11 cellular contexts compared by ENCODE assay signal in genomic region chrX:24777660-24778059, GRCh38.
DNase-seq lines count a peak whose midpoint lies in the region; ATAC-seq and TF ChIP-seq lines count a peak whose summit lies in the region.
"Had no signal": no experiment of that assay in that cellular context is flagged by ENCODE, and none has a peak within 500 bp of the region (broad histone marks: within the 10 kb centered on the region; RNA-seq: fewer than 3 reads in every experiment).

No MANE protein-coding gene starts in this region.

- H3K4me3 ChIP-seq in GM06990 (replicated peaks; ENCODE audit: low read depth, low read length), result no peak overlapping the region
- H3K4me3 ChIP-seq in Karpas-422 (ENCODE audit: low read length), result no peak overlapping the region

- ATAC-seq in GM19372 (IDR thresholded peaks at IDR 0.05; ENCODE audit: low read depth, unreplicated experiment) (peak; percentile 98), HG02885 (IDR thresholded peaks at IDR 0.05; ENCODE audit: poor library complexity, unreplicated experiment) (peak; percentile 99)
- ATAC-seq: left cardiac atrium had no signal

- no peak overlapping the region for H2AFZ ChIP-seq in Karpas-422 (ENCODE audit: low read length)

- H3K9ac ChIP-seq in Karpas-422 (ENCODE audit: low read length), result no peak overlapping the region

- no peaks in the 10 kb centered on the region for H4K20me1 ChIP-seq in Karpas-422 (ENCODE audit: insufficient read depth, low read depth, low read length)

- no peak for TF ChIP-seq CTCF in GM06990 (IDR thresholded peaks at IDR 0.05; ENCODE audit: insufficient read depth, low read length, poor library complexity, severe bottlenecking)

- H3K79me2 ChIP-seq in Karpas-422 (ENCODE audit: low read length), result peaks cover 11% of the 10 kb centered on the region

- no peaks in the 10 kb centered on the region for H3K36me3 ChIP-seq in GM06990 (ENCODE audit: control insufficient read depth, insufficient read depth, low read length)
- H3K36me3 ChIP-seq in Karpas-422 (ENCODE audit: insufficient read depth, low read length), result no peaks in the 10 kb centered on the region

- peaks cover 30% of the 10 kb centered on the region for H3K4me1 ChIP-seq in Karpas-422 (ENCODE audit: low read length)

- H3K9me3 ChIP-seq in Karpas-422 (ENCODE audit: low read length), result no peaks in the 10 kb centered on the region

- H3K4me2 ChIP-seq in Karpas-422 (ENCODE audit: low read depth, low read length, poor library complexity, severe bottlenecking), result peak overlapping the region; percentile 46

- H3K27me3 ChIP-seq in GM06990 (replicated peaks; ENCODE audit: control insufficient read depth, insufficient read depth, low read length) (no peaks in the 10 kb centered on the region), Karpas-422 (ENCODE audit: low read length) (no peaks in the 10 kb centered on the region)

- H3K9me2 ChIP-seq in Karpas-422 (replicated peaks; ENCODE audit: insufficient read depth, low read length), result no peaks in the 10 kb centered on the region

- H3K27ac ChIP-seq in Karpas-422 (ENCODE audit: low read length), result peak overlapping the region; percentile 67

- DNase-seq in GM06990 (ENCODE audit: extremely low read depth, insufficient read length), result peak; percentile 28
- DNase-seq in Karpas-422, result peak; percentile 74
- DNase-seq in kidney glomerular epithelial cell (lab: John Stamatoyannopoulos, UW), result no peak
- DNase-seq in SKM-1 (lab: John Stamatoyannopoulos, UW; ENCODE audit: unreplicated experiment), result no peak
- DNase-seq in NCI-H524 (lab: John Stamatoyannopoulos, UW), result no peak
- DNase-seq in stimulated activated CD4-positive, alpha-beta T cell treated with anti-CD3 and anti-CD28 coated beads, Interleukin-2, amount 100 ng/mL, for 24 hours, result no peak
- DNase-seq: aorta, left cardiac atrium, NCI-H1092 had no signal

Comparison
In these comparisons a context has a peak if more than half of its experiments do, and no peak if none do; other contexts are left out.
1. DNase-seq: peak in GM06990 (single experiment) and Karpas-422 (single experiment); none in kidney glomerular epithelial cell (single experiment), SKM-1 (single experiment), NCI-H524 (0 of 2) and stimulated activated CD4-positive, alpha-beta T cell treated with anti-CD3 and anti-CD28 coated beads, Interleukin-2, amount 100 ng/mL, for 24 hours (0 of 2).